Comparison of ENCODE assay signal across 26 cellular contexts in the genomic region with DNA sequence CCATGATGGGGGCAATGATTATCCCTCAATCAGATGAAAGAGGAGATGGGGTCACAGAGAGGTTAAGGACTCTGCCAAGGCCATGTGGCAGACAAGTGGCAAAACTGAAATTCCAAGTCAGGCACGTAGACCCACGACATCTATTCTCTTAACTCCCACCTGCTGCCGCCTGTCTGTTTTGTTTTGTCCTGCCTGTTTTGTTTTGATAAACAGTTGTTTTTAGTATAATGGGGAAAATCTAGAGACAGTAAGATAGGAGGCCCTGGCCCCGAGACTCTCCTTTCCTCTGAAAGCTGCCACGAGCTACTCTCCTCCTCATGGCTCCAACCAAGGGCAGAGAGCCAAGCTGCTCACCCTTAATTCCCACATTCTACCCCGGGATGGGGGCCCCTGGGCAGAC. TPM values are rescaled to one million over a fixed set of nuclear protein-coding genes. Genes with fewer than 3 reads are reported as not detected.
"Had no signal": no experiment of that assay in that cellular context is flagged by ENCODE, and none has a peak within 500 bp of the region (broad histone marks: within the 10 kb centered on the region; RNA-seq: fewer than 3 reads in every experiment).

No MANE protein-coding gene starts in this region.

- H3K9me3 Mint-ChIP-seq: activated naive CD4-positive, alpha-beta T cell treated with anti-CD3 and anti-CD28 coated beads, Interleukin-2, amount 50 U/mL, for 24 hours; endodermal cell; memory B cell; natural killer cell treated with Interleukin-12 subunit alpha and Interleukin-12 subunit beta and Interleukin-15 and Interleukin-18, amount 100 ng/mL, for 72 hours; stimulated activated naive B cell treated with anti-CD40 and anti-IgM and Interleukin-4, amounts not matched to agents 10 μg/mL and 1 μg/mL and 100 μg/mL, for 72 hours had no signal

- H3K4me1 Mint-ChIP-seq: memory B cell had no signal

- H3K27ac ChIP-seq: body of pancreas, cardiac muscle cell, epithelial cell of prostate, heart left ventricle, sigmoid colon, transverse colon, uterus had no signal

- H3K4me3 Mint-ChIP-seq: activated naive CD4-positive, alpha-beta T cell treated with anti-CD3 and anti-CD28 coated beads, Interleukin-2, amount 50 U/mL, for 24 hours; endodermal cell; memory B cell; natural killer cell treated with Interleukin-12 subunit alpha and Interleukin-12 subunit beta and Interleukin-15 and Interleukin-18, amount 100 ng/mL, for 72 hours; stimulated activated naive B cell treated with anti-CD40 and anti-IgM and Interleukin-4, amounts not matched to agents 10 μg/mL and 1 μg/mL and 100 μg/mL, for 72 hours had no signal

- ATAC-seq: body of pancreas; heart left ventricle; left cardiac atrium; natural killer cell treated with Interleukin-12 subunit alpha and Interleukin-12 subunit beta and Interleukin-15 and Interleukin-18, amount 100 ng/mL, for 72 hours; stimulated activated naive B cell treated with anti-CD40 and anti-IgM and Interleukin-4, amounts not matched to agents 10 μg/mL and 1 μg/mL and 100 μg/mL, for 72 hours had no signal

- H3K9me3 ChIP-seq: body of pancreas, heart left ventricle, sigmoid colon, transverse colon, uterus had no signal

- H3K36me3 Mint-ChIP-seq: activated naive CD4-positive, alpha-beta T cell treated with anti-CD3 and anti-CD28 coated beads, Interleukin-2, amount 50 U/mL, for 24 hours; memory B cell; natural killer cell treated with Interleukin-12 subunit alpha and Interleukin-12 subunit beta and Interleukin-15 and Interleukin-18, amount 100 ng/mL, for 72 hours had no signal

- DNase-seq: activated CD4-positive, alpha-beta T cell treated with anti-CD3 and anti-CD28 coated beads, Interleukin-2, amount 50 U/mL, for 48 hours; activated effector memory CD4-positive, alpha-beta T cell treated with anti-CD3 and anti-CD28 coated beads, Interleukin-2, amount 50 U/mL, for 16 hours; anterior cingulate cortex; body of pancreas; cortex of kidney; endodermal cell; heart left ventricle; islet precursor cell; left cardiac atrium; retina; sigmoid colon; stimulated activated CD4-positive, alpha-beta T cell treated with anti-CD3 and anti-CD28 coated beads, Interleukin-2, amount 100 ng/mL, for 48 hours; stimulated activated CD8-positive, alpha-beta memory T cell treated with anti-CD3 and anti-CD28 coated beads, Interleukin-4, amount 100 ng/mL, for 48 hours; stimulated activated naive B cell treated with anti-CD40 and anti-IgM and Interleukin-4, amounts not matched to agents 10 μg/mL and 1 μg/mL and 100 μg/mL, for 72 hours; transverse colon; uterus had no signal

- H3K36me3 ChIP-seq: cardiac muscle cell, heart left ventricle, sigmoid colon, transverse colon, uterus had no signal

- H3K27ac Mint-ChIP-seq: activated naive CD4-positive, alpha-beta T cell treated with anti-CD3 and anti-CD28 coated beads, Interleukin-2, amount 50 U/mL, for 24 hours; endodermal cell; memory B cell; natural killer cell treated with Interleukin-12 subunit alpha and Interleukin-12 subunit beta and Interleukin-15 and Interleukin-18, amount 100 ng/mL, for 72 hours; progenitor cell of endocrine pancreas; stimulated activated naive B cell treated with anti-CD40 and anti-IgM and Interleukin-4, amounts not matched to agents 10 μg/mL and 1 μg/mL and 100 μg/mL, for 72 hours had no signal

- H3K4me3 ChIP-seq: body of pancreas, cardiac muscle cell, heart left ventricle, sigmoid colon, smooth muscle cell, transverse colon, uterus had no signal

RNA-seq across cellular contexts. Expression of a gene that starts 4.9 kb away (rescaled TPM):
- total RNA-seq: fibroblast of villous mesenchyme; liver; natural killer cell treated with Interleukin-12 subunit alpha and Interleukin-12 subunit beta and Interleukin-15 and Interleukin-18, amount 100 ng/mL, for 72 hours; osteocyte had no signal
- polyA plus RNA-seq: cardiac muscle cell, smooth muscle cell had no signal
